8 cellular contexts compared by ENCODE assay signal in genomic region chr19:33774751-33775150, GRCh38.
"Had no signal": no experiment of that assay in that cellular context is flagged by ENCODE, and none has a peak within 500 bp of the region (broad histone marks: within the 10 kb centered on the region; RNA-seq: fewer than 3 reads in every experiment).

No MANE protein-coding gene starts in this region.

- FAIRE-seq: H1, H54, HTR-8/SVneo, K562 had no signal

- H3K4me2 ChIP-seq: GM23338 had no signal

- H3K4me3 ChIP-seq: GM23338, K562 had no signal

- H2AFZ ChIP-seq: GM23338 had no signal

- DNase-seq: H9, HCEC 1CT, IMR-90 had no signal
